In genomic region chr12:25332143-25332542, GRCh38 we compare ENCODE assay signal across 16 cellular contexts.
DNase-seq lines count a peak whose midpoint lies in the region; ATAC-seq and TF ChIP-seq lines count a peak whose summit lies in the region.
"Had no signal": no experiment of that assay in that cellular context is flagged by ENCODE, and none has a peak within 500 bp of the region (broad histone marks: within the 10 kb centered on the region; RNA-seq: fewer than 3 reads in every experiment).

No MANE protein-coding gene starts in this region.

- no peak for TF ChIP-seq CTCF in mucosa of descending colon (IDR thresholded peaks at IDR 0.05)

- H3K36me3 ChIP-seq in mucosa of descending colon (ENCODE audit: low read depth), result no peaks in the 10 kb centered on the region
- H3K36me3 ChIP-seq: thoracic aorta had no signal

- peaks cover 22% of the 10 kb centered on the region for H3K4me1 Mint-ChIP-seq in activated CD4-positive, alpha-beta T cell treated with anti-CD3 and anti-CD28 coated beads for 36 hours
- peaks cover 10% of the 10 kb centered on the region for H3K4me1 Mint-ChIP-seq in activated CD4-positive, alpha-beta T cell treated with anti-CD3 and anti-CD28 coated beads, Interleukin-2, amount 10 ng/mL, durations not matched to agents 7 days and 5 days
- no peaks in the 10 kb centered on the region for H3K4me1 Mint-ChIP-seq in stimulated activated effector memory CD8-positive, alpha-beta T cell treated with anti-CD3 and anti-CD28 coated beads, Interleukin-12 subunit alpha, Interleukin-12 subunit beta, amount 100 ng/mL, for 72 hours
- H3K4me1 Mint-ChIP-seq: T-helper 17 cell had no signal

- CTCF ChIA-PET in activated CD4-positive, alpha-beta T cell treated with anti-CD3 and anti-CD28 coated beads for 36 hours (lab: Charles Lee), result interaction anchor here (1.5 kb wide), 1 partner anchor 11 kb away, joined by 3 read pairs; no protein-coding TSS in a partner anchor
- CTCF ChIA-PET in activated CD4-positive, alpha-beta T cell treated with anti-CD3 and anti-CD28 coated beads, Interleukin-2, amount 10 ng/mL, durations not matched to agents 7 days and 5 days (lab: Charles Lee), result interaction anchor here (1.7 kb wide), 1 partner anchor 24 kb away, joined by 3 read pairs; no protein-coding TSS in a partner anchor

- H3K27me3 Mint-ChIP-seq in activated CD4-positive, alpha-beta T cell treated with anti-CD3 and anti-CD28 coated beads for 36 hours, result no peaks in the 10 kb centered on the region
- peaks cover 25% of the 10 kb centered on the region for H3K27me3 Mint-ChIP-seq in activated CD4-positive, alpha-beta T cell treated with anti-CD3 and anti-CD28 coated beads, Interleukin-2, amount 10 ng/mL, durations not matched to agents 7 days and 5 days

- intact Hi-C loops in activated CD4-positive, alpha-beta T cell treated with anti-CD3 and anti-CD28 coated beads for 36 hours (cut with DNase I, micrococcal nuclease), result loop anchor here in 1 of 2 experiments (2.0 to 5.0 kb wide), 5 partner anchors 55 to 493 kb away; partner anchors contain the start of gene KRAS
- intact Hi-C loops in posterior cingulate gyrus (cut with DNase I) (no loop called here), mucosa of descending colon (cut with DNase I, micrococcal nuclease) (no loop called here)

- no peaks in the 10 kb centered on the region for H3K36me3 Mint-ChIP-seq in activated CD4-positive, alpha-beta T cell treated with anti-CD3 and anti-CD28 coated beads for 36 hours (ENCODE audit: low read depth)
- H3K36me3 Mint-ChIP-seq in activated CD4-positive, alpha-beta T cell treated with anti-CD3 and anti-CD28 coated beads, Interleukin-2, amount 10 ng/mL, durations not matched to agents 7 days and 5 days (ENCODE audit: low read depth), result no peaks in the 10 kb centered on the region
- no peaks in the 10 kb centered on the region for H3K36me3 Mint-ChIP-seq in stimulated activated effector memory CD8-positive, alpha-beta T cell treated with anti-CD3 and anti-CD28 coated beads, Interleukin-12 subunit alpha, Interleukin-12 subunit beta, amount 100 ng/mL, for 72 hours

- H3K9me3 ChIP-seq in mucosa of descending colon, result no peaks in the 10 kb centered on the region
- H3K9me3 ChIP-seq: thoracic aorta had no signal

- H3K9me3 Mint-ChIP-seq in activated CD4-positive, alpha-beta T cell treated with anti-CD3 and anti-CD28 coated beads for 36 hours (ENCODE audit: low read depth), result no peaks in the 10 kb centered on the region
- H3K9me3 Mint-ChIP-seq in activated CD4-positive, alpha-beta T cell treated with anti-CD3 and anti-CD28 coated beads, Interleukin-2, amount 10 ng/mL, durations not matched to agents 7 days and 5 days, result no peaks in the 10 kb centered on the region
- H3K9me3 Mint-ChIP-seq in stimulated activated effector memory CD8-positive, alpha-beta T cell treated with anti-CD3 and anti-CD28 coated beads, Interleukin-12 subunit alpha, Interleukin-12 subunit beta, amount 100 ng/mL, for 72 hours, result no peaks in the 10 kb centered on the region

- no peak overlapping the region for H3K27ac Mint-ChIP-seq in activated CD4-positive, alpha-beta T cell treated with anti-CD3 and anti-CD28 coated beads for 36 hours
- H3K27ac Mint-ChIP-seq in activated CD4-positive, alpha-beta T cell treated with anti-CD3 and anti-CD28 coated beads, Interleukin-2, amount 10 ng/mL, durations not matched to agents 7 days and 5 days, result no peak overlapping the region
- H3K27ac Mint-ChIP-seq in stimulated activated effector memory CD8-positive, alpha-beta T cell treated with anti-CD3 and anti-CD28 coated beads, Interleukin-12 subunit alpha, Interleukin-12 subunit beta, amount 100 ng/mL, for 72 hours, result no peak overlapping the region
- H3K27ac Mint-ChIP-seq: T-helper 17 cell had no signal

- H3K4me1 ChIP-seq in mucosa of descending colon (ENCODE audit: low read depth), result no peaks in the 10 kb centered on the region

- H3K4me3 Mint-ChIP-seq in activated CD4-positive, alpha-beta T cell treated with anti-CD3 and anti-CD28 coated beads for 36 hours, result no peak overlapping the region
- no peak overlapping the region for H3K4me3 Mint-ChIP-seq in activated CD4-positive, alpha-beta T cell treated with anti-CD3 and anti-CD28 coated beads, Interleukin-2, amount 10 ng/mL, durations not matched to agents 7 days and 5 days
- H3K4me3 Mint-ChIP-seq in stimulated activated effector memory CD8-positive, alpha-beta T cell treated with anti-CD3 and anti-CD28 coated beads, Interleukin-12 subunit alpha, Interleukin-12 subunit beta, amount 100 ng/mL, for 72 hours, result no peak overlapping the region
- H3K4me3 Mint-ChIP-seq: T-helper 17 cell had no signal

- POLR2A ChIA-PET in activated CD4-positive, alpha-beta T cell treated with anti-CD3 and anti-CD28 coated beads for 36 hours (lab: Charles Lee), result interaction anchor here (0.6 kb wide), 1 partner anchor 55 kb away, joined by 4 read pairs; no protein-coding TSS in a partner anchor
- POLR2A ChIA-PET in activated CD4-positive, alpha-beta T cell treated with anti-CD3 and anti-CD28 coated beads, Interleukin-2, amount 10 ng/mL, durations not matched to agents 7 days and 5 days (lab: Charles Lee), result no interaction called here

- ATAC-seq in activated CD4-positive, alpha-beta T cell treated with anti-CD3 and anti-CD28 coated beads for 36 hours, result peak; percentile 33
- ATAC-seq in GM21737 (IDR thresholded peaks at IDR 0.05; ENCODE audit: unreplicated experiment) (peak; percentile 67), HG03159 (IDR thresholded peaks at IDR 0.05; ENCODE audit: unreplicated experiment) (peak; percentile 78), SK-N-SH treated with all-trans-retinoic acid at 6 μM for 48 hours (no peak), mucosa of descending colon (no peak)
- ATAC-seq in stimulated activated effector memory CD8-positive, alpha-beta T cell treated with anti-CD3 and anti-CD28 coated beads, Interleukin-12 subunit alpha, Interleukin-12 subunit beta, amount 100 ng/mL, for 72 hours, result peak; percentile 46
- ATAC-seq: foreskin keratinocyte, T-helper 17 cell had no signal

- H3K4me3 ChIP-seq in mucosa of descending colon, result no peak overlapping the region
- H3K4me3 ChIP-seq: thoracic aorta had no signal

- peak; percentile 10 for DNase-seq in activated CD4-positive, alpha-beta T cell treated with anti-CD3 and anti-CD28 coated beads for 36 hours
- no peak for DNase-seq in activated CD4-positive, alpha-beta T cell treated with anti-CD3 and anti-CD28 coated beads, Interleukin-2, amount 10 ng/mL, durations not matched to agents 7 days and 5 days
- no peak for DNase-seq in stimulated activated effector memory CD8-positive, alpha-beta T cell treated with anti-CD3 and anti-CD28 coated beads, Interleukin-12 subunit alpha, Interleukin-12 subunit beta, amount 100 ng/mL, for 72 hours (ENCODE audit: low spot score in 2 of 2)
- DNase-seq in posterior cingulate gyrus, result no peak
- DNase-seq in mucosa of descending colon, result no peak
- DNase-seq: activated T-cell treated with anti-CD3 and anti-CD28 coated beads, Interleukin-2, amount 50 U/mL, for 48 hours; cerebellar nuclear complex; DND-41; foreskin keratinocyte; HCEC 1CT; stimulated activated CD4-positive, alpha-beta T cell treated with anti-CD3 and anti-CD28 coated beads, Interleukin-4, amount 100 ng/mL, for 24 hours; T-helper 17 cell had no signal

TF ChIP-seq in SK-N-SH treated with all-trans-retinoic acid at 6 μM for 48 hours, 23 proteins besides CTCF, POLR2A, EP300 and RAD21 (continues in another document):
- TF ChIP-seq POU6F1 (CRISPR knock-in tag; IDR thresholded peaks at IDR 0.05; ENCODE audit: borderline replicate concordance, low read depth), result no peak
- TF ChIP-seq ZFP30 (CRISPR knock-in tag; IDR thresholded peaks at IDR 0.05), result no peak
- no peak for TF ChIP-seq PPARA (CRISPR knock-in tag; IDR thresholded peaks at IDR 0.05; ENCODE audit: borderline replicate concordance)
- TF ChIP-seq ZNF8 (CRISPR knock-in tag; IDR thresholded peaks at IDR 0.05), result no peak
- TF ChIP-seq CSRNP3 (CRISPR knock-in tag; IDR thresholded peaks at IDR 0.05), result no peak
- TF ChIP-seq RARB (CRISPR knock-in tag; IDR thresholded peaks at IDR 0.05), result no peak
- TF ChIP-seq ZFP3 (CRISPR knock-in tag; IDR thresholded peaks at IDR 0.05), result no peak
- no peak for TF ChIP-seq ISL1 (CRISPR knock-in tag; IDR thresholded peaks at IDR 0.05)
- no peak for TF ChIP-seq TCF4 (CRISPR knock-in tag; IDR thresholded peaks at IDR 0.05; ENCODE audit: borderline replicate concordance)
- no peak for TF ChIP-seq ZC3H10 (CRISPR knock-in tag; IDR thresholded peaks at IDR 0.05)
- no peak for TF ChIP-seq ARNTL (CRISPR knock-in tag; IDR thresholded peaks at IDR 0.05; ENCODE audit: borderline replicate concordance, low read depth)

Comparison
In these comparisons a context has a peak if more than half of its experiments do, and no peak if none do; other contexts are left out.
1. ATAC-seq: peak in activated CD4-positive, alpha-beta T cell treated with anti-CD3 and anti-CD28 coated beads for 36 hours (single experiment), GM21737 (single experiment), HG03159 (single experiment) and stimulated activated effector memory CD8-positive, alpha-beta T cell treated with anti-CD3 and anti-CD28 coated beads, Interleukin-12 subunit alpha, Interleukin-12 subunit beta, amount 100 ng/mL, for 72 hours (single experiment); none in SK-N-SH treated with all-trans-retinoic acid at 6 μM for 48 hours (single experiment) and mucosa of descending colon (single experiment).